ENCODE assay signal across 1 cellular context in the genomic region with DNA sequence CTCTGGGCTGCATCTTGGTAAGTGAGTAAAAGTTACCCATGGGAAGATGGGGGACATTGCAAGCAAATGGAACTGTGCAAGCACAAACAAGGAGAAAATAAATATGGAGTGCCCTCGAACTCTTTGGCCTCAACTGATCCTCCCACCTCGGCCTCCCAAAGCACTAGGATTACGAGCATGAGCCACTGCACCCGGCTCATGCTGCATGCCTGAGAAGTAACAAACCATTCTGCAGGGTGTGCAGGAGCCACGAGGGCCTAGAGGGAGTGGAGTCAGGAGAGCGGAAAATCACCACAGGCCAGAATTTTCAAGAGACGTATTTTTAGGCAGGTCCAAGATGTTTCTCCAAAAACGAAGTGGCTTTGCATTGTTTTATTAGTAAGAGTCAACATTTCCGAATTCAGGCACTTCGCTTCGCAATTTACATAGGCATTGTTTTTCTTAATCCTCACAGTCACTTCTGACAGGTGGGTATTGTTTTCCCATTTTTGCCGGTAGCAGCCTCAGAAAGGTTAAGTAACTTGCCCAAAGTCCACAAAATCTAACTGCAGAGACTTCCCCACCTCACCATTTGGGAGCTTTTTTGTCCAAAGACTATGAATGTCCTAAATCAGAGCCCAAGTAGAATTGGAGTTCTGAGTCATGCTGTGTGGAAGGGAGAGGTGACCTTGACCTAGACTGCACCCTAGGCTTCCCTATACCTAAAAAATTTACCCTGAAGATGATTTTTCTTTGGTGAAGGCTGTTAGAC.
TF ChIP-seq lines count a peak whose summit lies in the region.

No MANE protein-coding gene starts in this region.

TF ChIP-seq in HepG2, 621 proteins besides CTCF, POLR2A, EP300 and RAD21 (continued from another document and continues in another):
- TF ChIP-seq, protein P1, sequence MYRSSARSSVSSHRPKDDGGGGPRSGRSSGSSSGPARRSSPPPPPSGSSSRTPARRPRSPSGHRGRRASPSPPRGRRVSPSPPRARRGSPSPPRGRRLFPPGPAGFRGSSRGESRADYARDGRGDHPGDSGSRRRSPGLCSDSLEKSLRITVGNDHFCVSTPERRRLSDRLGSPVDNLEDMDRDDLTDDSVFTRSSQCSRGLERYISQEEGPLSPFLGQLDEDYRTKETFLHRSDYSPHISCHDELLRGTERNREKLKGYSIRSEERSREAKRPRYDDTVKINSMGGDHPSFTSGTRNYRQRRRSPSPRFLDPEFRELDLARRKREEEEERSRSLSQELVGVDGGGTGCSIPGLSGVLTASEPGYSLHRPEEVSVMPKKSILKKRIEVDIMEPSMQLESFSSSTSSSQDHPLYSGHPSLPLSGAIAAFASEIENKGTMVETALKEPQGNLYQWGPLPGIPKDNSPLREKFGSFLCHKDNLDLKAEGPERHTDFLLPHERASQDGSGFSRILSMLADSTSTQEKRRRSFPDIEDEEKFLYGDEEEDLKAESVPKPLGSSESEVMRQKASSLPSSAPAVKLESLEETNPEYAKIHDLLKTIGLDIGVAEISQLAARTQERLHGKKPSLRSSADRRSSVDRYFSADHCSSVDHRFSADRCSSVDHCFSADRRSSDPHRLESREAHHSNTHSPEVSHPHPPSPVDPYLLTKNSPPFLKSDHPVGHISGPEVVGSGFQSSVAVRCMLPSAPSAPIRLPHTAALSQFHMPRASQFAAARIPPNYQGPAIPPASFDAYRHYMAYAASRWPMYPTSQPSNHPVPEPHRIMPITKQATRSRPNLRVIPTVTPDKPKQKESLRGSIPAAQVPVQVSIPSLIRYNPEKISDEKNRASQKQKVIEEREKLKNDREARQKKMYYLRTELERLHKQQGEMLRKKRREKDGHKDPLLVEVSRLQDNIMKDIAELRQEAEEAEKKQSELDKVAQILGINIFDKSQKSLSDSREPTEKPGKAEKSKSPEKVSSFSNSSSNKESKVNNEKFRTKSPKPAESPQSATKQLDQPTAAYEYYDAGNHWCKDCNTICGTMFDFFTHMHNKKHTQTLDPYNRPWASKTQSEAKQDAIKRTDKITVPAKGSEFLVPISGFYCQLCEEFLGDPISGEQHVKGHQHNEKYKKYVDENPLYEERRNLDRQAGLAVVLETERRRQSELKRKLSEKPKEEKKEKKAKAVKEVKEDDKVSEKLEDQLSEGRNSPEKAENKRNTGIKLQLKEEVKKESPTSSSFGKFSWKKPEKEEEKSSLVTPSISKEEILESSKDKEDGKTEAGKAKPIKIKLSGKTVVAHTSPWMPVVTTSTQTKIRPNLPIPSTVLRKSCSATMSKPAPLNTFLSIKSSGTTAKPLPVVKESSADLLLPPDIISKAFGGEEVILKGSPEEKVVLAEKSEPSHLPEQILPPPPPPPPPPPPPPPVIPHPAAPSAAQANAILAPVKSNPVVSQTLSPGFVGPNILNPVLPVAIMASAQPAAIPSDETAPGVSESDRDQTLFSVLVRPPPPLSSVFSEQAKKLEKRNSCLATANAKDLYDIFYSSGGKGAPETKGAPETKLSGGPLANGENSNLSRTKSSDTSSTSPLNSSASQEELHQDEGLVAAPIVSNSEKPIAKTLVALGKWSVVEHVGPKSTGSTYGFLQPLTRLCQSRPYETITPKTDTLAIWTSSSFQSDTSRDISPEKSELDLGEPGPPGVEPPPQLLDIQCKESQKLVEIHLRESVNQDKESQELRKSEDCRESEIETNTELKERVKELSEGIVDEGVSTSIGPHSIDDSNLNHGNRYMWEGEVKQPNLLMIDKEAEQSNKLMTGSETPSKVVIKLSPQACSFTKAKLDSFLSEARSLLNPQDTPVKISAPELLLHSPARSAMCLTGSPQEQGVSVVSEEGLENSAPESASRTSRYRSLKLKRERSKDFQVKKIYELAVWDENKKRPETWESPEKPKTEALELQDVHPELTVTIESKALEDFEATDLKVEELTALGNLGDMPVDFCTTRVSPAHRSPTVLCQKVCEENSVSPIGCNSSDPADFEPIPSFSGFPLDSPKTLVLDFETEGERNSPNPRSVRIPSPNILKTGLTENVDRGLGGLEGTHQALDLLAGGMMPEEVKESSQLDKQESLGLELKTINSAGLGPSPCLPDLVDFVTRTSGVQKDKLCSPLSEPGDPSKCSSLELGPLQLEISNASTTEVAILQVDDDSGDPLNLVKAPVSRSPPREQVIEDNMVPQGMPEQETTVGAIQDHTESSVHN (CRISPR knock-in tag; IDR thresholded peaks at IDR 0.05) = no peak
- TF ChIP-seq HCFC1 (IDR thresholded peaks at IDR 0.05; ENCODE audit: low read depth, low read length) (no peak), HES4 (CRISPR knock-in tag; IDR thresholded peaks at IDR 0.05; ENCODE audit: borderline replicate concordance) (no peak), NFIB (CRISPR knock-in tag; IDR thresholded peaks at IDR 0.05; ENCODE audit: borderline replicate concordance) (no peak), ZNF644 (CRISPR knock-in tag; IDR thresholded peaks at IDR 0.05; ENCODE audit: low read depth) (no peak), ZNF567 (CRISPR knock-in tag; IDR thresholded peaks at IDR 0.05; ENCODE audit: borderline replicate concordance) (no peak), ZNF570 (CRISPR knock-in tag; IDR thresholded peaks at IDR 0.05; ENCODE audit: borderline replicate concordance) (no peak), ZNF83 (CRISPR knock-in tag; IDR thresholded peaks at IDR 0.05; ENCODE audit: borderline replicate concordance) (no peak), ZKSCAN5 (CRISPR knock-in tag; IDR thresholded peaks at IDR 0.05) (no peak), PAX8 (CRISPR knock-in tag; IDR thresholded peaks at IDR 0.05; ENCODE audit: borderline replicate concordance) (no peak), ZNF329 (CRISPR knock-in tag; IDR thresholded peaks at IDR 0.05; ENCODE audit: low read depth) (no peak), KDM1A (CRISPR knock-in tag; IDR thresholded peaks at IDR 0.05) (no peak), SATB2 (CRISPR knock-in tag; IDR thresholded peaks at IDR 0.05) (no peak), NR2F6 (IDR thresholded peaks at IDR 0.05) (peak; percentile 40; the same call in 1 of the 2 replicates), NR2F6 (CRISPR knock-in tag; IDR thresholded peaks at IDR 0.05) (no peak), DR1 (CRISPR knock-in tag; IDR thresholded peaks at IDR 0.05) (no peak), ZBTB38 (CRISPR knock-in tag; IDR thresholded peaks at IDR 0.05) (no peak), SOX13 (IDR thresholded peaks at IDR 0.05) (peak; percentile 67; the same call in 1 of the 2 replicates), SOX13 (CRISPR knock-in tag; conservative IDR thresholded peaks at IDR 0.05 in 1 of 2, IDR thresholded peaks at IDR 0.05 in 1 of 2) (peak in 1 of 2 experiments; percentile 91; a peak in 2 of 4 replicates), ZNF549 (CRISPR knock-in tag; IDR thresholded peaks at IDR 0.05) (no peak), SP2 (CRISPR knock-in tag; IDR thresholded peaks at IDR 0.05) (no peak), HOXA7 (CRISPR knock-in tag; IDR thresholded peaks at IDR 0.05) (no peak), SRSF9 (IDR thresholded peaks at IDR 0.05; ENCODE audit: borderline replicate concordance, insufficient read depth, low read depth, low read length, poor library complexity, severe bottlenecking) (no peak), ZSCAN20 (CRISPR knock-in tag; IDR thresholded peaks at IDR 0.05; ENCODE audit: borderline replicate concordance) (no peak), KMT2B (CRISPR knock-in tag; IDR thresholded peaks at IDR 0.05) (no peak), TBX3 (IDR thresholded peaks at IDR 0.05; ENCODE audit: borderline replicate concordance) (no peak), LCORL (IDR thresholded peaks at IDR 0.05) (no peak), LCORL (CRISPR knock-in tag; IDR thresholded peaks at IDR 0.05) (peak; percentile 69; the same call in 1 of the 2 replicates), U2AF2 (IDR thresholded peaks at IDR 0.05; ENCODE audit: low read depth, low read length) (no peak), ZFP36 (IDR thresholded peaks at IDR 0.05; ENCODE audit: borderline replicate concordance, low read depth, low read length, partially characterized antibody) (no peak), POLR2AphosphoS2 (IDR thresholded peaks at IDR 0.05; ENCODE audit: low read depth, low read length) (no peak), KLF16 (CRISPR knock-in tag; IDR thresholded peaks at IDR 0.05) (no peak)
- TF ChIP-seq, protein P2, sequence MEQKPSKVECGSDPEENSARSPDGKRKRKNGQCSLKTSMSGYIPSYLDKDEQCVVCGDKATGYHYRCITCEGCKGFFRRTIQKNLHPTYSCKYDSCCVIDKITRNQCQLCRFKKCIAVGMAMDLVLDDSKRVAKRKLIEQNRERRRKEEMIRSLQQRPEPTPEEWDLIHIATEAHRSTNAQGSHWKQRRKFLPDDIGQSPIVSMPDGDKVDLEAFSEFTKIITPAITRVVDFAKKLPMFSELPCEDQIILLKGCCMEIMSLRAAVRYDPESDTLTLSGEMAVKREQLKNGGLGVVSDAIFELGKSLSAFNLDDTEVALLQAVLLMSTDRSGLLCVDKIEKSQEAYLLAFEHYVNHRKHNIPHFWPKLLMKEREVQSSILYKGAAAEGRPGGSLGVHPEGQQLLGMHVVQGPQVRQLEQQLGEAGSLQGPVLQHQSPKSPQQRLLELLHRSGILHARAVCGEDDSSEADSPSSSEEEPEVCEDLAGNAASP (CRISPR knock-in tag; IDR thresholded peaks at IDR 0.05; ENCODE audit: borderline replicate concordance) = peak; percentile 87; the same call in 1 of the 2 replicates
- TF ChIP-seq, protein P3, sequence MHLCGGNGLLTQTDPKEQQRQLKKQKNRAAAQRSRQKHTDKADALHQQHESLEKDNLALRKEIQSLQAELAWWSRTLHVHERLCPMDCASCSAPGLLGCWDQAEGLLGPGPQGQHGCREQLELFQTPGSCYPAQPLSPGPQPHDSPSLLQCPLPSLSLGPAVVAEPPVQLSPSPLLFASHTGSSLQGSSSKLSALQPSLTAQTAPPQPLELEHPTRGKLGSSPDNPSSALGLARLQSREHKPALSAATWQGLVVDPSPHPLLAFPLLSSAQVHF (CRISPR knock-in tag; IDR thresholded peaks at IDR 0.05) = no peak
- TF ChIP-seq, protein P4, sequence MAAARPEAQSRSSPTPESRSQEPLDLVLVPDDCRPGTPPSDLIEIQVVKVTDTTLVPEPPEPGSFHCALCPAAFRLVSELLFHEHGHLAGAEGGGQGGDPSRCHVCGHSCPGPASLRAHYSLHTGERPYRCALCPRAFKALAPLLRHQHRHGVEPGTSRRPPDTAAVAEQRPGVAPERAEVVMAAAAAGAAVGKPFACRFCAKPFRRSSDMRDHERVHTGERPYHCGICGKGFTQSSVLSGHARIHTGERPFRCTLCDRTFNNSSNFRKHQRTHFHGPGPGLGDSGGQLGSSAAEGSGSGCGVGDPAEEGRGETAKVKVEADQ (CRISPR knock-in tag; IDR thresholded peaks at IDR 0.05; ENCODE audit: borderline replicate concordance) = no peak
- TF ChIP-seq, protein P5, sequence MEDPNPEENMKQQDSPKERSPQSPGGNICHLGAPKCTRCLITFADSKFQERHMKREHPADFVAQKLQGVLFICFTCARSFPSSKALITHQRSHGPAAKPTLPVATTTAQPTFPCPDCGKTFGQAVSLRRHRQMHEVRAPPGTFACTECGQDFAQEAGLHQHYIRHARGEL (CRISPR knock-in tag; IDR thresholded peaks at IDR 0.05) = no peak
- TF ChIP-seq, protein P6, sequence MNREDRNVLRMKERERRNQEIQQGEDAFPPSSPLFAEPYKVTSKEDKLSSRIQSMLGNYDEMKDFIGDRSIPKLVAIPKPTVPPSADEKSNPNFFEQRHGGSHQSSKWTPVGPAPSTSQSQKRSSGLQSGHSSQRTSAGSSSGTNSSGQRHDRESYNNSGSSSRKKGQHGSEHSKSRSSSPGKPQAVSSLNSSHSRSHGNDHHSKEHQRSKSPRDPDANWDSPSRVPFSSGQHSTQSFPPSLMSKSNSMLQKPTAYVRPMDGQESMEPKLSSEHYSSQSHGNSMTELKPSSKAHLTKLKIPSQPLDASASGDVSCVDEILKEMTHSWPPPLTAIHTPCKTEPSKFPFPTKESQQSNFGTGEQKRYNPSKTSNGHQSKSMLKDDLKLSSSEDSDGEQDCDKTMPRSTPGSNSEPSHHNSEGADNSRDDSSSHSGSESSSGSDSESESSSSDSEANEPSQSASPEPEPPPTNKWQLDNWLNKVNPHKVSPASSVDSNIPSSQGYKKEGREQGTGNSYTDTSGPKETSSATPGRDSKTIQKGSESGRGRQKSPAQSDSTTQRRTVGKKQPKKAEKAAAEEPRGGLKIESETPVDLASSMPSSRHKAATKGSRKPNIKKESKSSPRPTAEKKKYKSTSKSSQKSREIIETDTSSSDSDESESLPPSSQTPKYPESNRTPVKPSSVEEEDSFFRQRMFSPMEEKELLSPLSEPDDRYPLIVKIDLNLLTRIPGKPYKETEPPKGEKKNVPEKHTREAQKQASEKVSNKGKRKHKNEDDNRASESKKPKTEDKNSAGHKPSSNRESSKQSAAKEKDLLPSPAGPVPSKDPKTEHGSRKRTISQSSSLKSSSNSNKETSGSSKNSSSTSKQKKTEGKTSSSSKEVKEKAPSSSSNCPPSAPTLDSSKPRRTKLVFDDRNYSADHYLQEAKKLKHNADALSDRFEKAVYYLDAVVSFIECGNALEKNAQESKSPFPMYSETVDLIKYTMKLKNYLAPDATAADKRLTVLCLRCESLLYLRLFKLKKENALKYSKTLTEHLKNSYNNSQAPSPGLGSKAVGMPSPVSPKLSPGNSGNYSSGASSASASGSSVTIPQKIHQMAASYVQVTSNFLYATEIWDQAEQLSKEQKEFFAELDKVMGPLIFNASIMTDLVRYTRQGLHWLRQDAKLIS (CRISPR knock-in tag; IDR thresholded peaks at IDR 0.05) = no peak
- TF ChIP-seq, protein P7, sequence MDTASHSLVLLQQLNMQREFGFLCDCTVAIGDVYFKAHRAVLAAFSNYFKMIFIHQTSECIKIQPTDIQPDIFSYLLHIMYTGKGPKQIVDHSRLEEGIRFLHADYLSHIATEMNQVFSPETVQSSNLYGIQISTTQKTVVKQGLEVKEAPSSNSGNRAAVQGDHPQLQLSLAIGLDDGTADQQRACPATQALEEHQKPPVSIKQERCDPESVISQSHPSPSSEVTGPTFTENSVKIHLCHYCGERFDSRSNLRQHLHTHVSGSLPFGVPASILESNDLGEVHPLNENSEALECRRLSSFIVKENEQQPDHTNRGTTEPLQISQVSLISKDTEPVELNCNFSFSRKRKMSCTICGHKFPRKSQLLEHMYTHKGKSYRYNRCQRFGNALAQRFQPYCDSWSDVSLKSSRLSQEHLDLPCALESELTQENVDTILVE (CRISPR knock-in tag; IDR thresholded peaks at IDR 0.05) = no peak
- TF ChIP-seq, protein P8, sequence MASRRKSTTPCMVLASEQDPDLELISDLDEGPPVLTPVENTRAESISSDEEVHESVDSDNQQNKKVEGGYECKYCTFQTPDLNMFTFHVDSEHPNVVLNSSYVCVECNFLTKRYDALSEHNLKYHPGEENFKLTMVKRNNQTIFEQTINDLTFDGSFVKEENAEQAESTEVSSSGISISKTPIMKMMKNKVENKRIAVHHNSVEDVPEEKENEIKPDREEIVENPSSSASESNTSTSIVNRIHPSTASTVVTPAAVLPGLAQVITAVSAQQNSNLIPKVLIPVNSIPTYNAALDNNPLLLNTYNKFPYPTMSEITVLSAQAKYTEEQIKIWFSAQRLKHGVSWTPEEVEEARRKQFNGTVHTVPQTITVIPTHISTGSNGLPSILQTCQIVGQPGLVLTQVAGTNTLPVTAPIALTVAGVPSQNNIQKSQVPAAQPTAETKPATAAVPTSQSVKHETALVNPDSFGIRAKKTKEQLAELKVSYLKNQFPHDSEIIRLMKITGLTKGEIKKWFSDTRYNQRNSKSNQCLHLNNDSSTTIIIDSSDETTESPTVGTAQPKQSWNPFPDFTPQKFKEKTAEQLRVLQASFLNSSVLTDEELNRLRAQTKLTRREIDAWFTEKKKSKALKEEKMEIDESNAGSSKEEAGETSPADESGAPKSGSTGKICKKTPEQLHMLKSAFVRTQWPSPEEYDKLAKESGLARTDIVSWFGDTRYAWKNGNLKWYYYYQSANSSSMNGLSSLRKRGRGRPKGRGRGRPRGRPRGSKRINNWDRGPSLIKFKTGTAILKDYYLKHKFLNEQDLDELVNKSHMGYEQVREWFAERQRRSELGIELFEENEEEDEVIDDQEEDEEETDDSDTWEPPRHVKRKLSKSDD (CRISPR knock-in tag; IDR thresholded peaks at IDR 0.05; ENCODE audit: low read depth) = no peak
